Comparison of ENCODE assay signal across 10 cellular contexts in genomic region chr7:130884437-130885417, GRCh38.
A peak's percentile ranks its signal among the peaks of the same experiment; 100 is the strongest.
DNase-seq lines count a peak whose midpoint lies in the region; ATAC-seq and TF ChIP-seq lines count a peak whose summit lies in the region.
"Had no signal": no experiment of that assay in that cellular context is flagged by ENCODE, and none has a peak within 500 bp of the region (broad histone marks: within the 10 kb centered on the region; RNA-seq: fewer than 3 reads in every experiment).

No MANE protein-coding gene starts in this region.

- no peak overlapping the region for H3K4ac ChIP-seq in trophoblast cell (ENCODE audit: low read depth, low read length)

- intact Hi-C loops in Panc1 (cut with micrococcal nuclease; ENCODE audit: unreplicated experiment): no loop called here

- peak; percentile 7; the same call in 1 of the 2 replicates for ATAC-seq in Panc1

- no peak for TF ChIP-seq CTCF in Panc1 (IDR thresholded peaks at IDR 0.05)
- TF ChIP-seq CTCF in epithelial cell of esophagus (IDR thresholded peaks at IDR 0.05; ENCODE audit: insufficient read depth, low read depth, low read length, missing control alignments): no peak

- TF ChIP-seq POLR2A in GM18526 (IDR thresholded peaks at IDR 0.05; ENCODE audit: extremely low read depth, insufficient read length): peak; percentile 20

- no peak overlapping the region for H2AK5ac ChIP-seq in trophoblast cell (ENCODE audit: low read length)

- in situ Hi-C loops in Panc1 (cut with HindIII; ENCODE audit: low pct_unique_long_range_greater_than_20kb, low sequenced_read_pairs): no loop called here

- H2BK5ac ChIP-seq in trophoblast cell (ENCODE audit: low read depth, low read length, poor library complexity): no peak overlapping the region

- no peak overlapping the region for H2BK12ac ChIP-seq in trophoblast cell (ENCODE audit: low read length)

- BruUV-seq in Panc1 (replicated peaks; lab: Mats Ljungman, UMichigan): no TSS peak

- no peak overlapping the region for H4K8ac ChIP-seq in trophoblast cell (ENCODE audit: low read depth, low read length)

- H2BK120ac ChIP-seq in trophoblast cell (ENCODE audit: insufficient read depth, low read length, poor library complexity): no peak overlapping the region

- peaks cover 14% of the 10 kb centered on the region for H3K79me1 ChIP-seq in trophoblast cell (ENCODE audit: low read length)

- H3K4me1 ChIP-seq in Panc1 (ENCODE audit: control insufficient read depth, insufficient read depth, low read length) (peaks cover 96% of the 10 kb centered on the region), trophoblast cell (ENCODE audit: control insufficient read depth in 1 of 2, insufficient read depth in 2 of 2, low read length in 2 of 2) (peaks cover 27 to 28% of the 10 kb centered on the region in 2 experiments)

- DNase-seq in Panc1 (ENCODE audit: low read depth, low spot score): peak; percentile 58
- DNase-seq in epithelial cell of esophagus (ENCODE audit: low read depth): peak; percentile 89
- peak; percentile 85 to 91 for DNase-seq in trophoblast cell
- DNase-seq in SKM-1 treated with dmso at 0.1 percent for 144 hours (lab: John Stamatoyannopoulos, UW; ENCODE audit: unreplicated experiment): no peak
- DNase-seq in MV-4-11 (lab: John Stamatoyannopoulos, UW): no peak
- no peak for DNase-seq in NCI-H2081 treated with DMSO at 0.1 percent for 48 hours (lab: John Stamatoyannopoulos, UW)
- no peak for DNase-seq in globus pallidus (ENCODE audit: low spot score)
- DNase-seq: activated CD4-positive, CD25-positive, alpha-beta regulatory T cell; stimulated activated CD4-positive, alpha-beta T cell treated with anti-CD3 and anti-CD28 coated beads, Interleukin-4, amount 100 ng/mL, for 4 hours had no signal

- POLR2A ChIA-PET in Panc1 (lab: Charles Lee): interaction anchor here (0.6 to 1.0 kb wide), 2 partner anchors 10 to 57 kb away, joined by 6 to 8 read pairs; no protein-coding TSS in a partner anchor

- no peak overlapping the region for H3K9ac ChIP-seq in trophoblast cell (ENCODE audit: low read length)

- H2AFZ ChIP-seq in trophoblast cell (ENCODE audit: insufficient read depth, low read length, poor library complexity): no peak overlapping the region

- WGBS in trophoblast cell (ENCODE audit: extremely low coverage, insufficient coverage, insufficient read length): no CpG with 5 or more reads among the region's 21 CpGs

- H3K4me3 ChIP-seq in Panc1 (ENCODE audit: low read depth in 2 of 2, low read length in 2 of 2): no peak overlapping the region
- no peak overlapping the region for H3K4me3 ChIP-seq in epithelial cell of esophagus (ENCODE audit: low read length)
- no peak overlapping the region for H3K4me3 ChIP-seq in trophoblast cell (ENCODE audit: low read depth, low read length)

- H4K12ac ChIP-seq in trophoblast cell (ENCODE audit: low read depth, low read length): no peak overlapping the region

- H3K36me3 ChIP-seq in Panc1 (ENCODE audit: control insufficient read depth, insufficient read depth, low read length) (peaks cover 15% of the 10 kb centered on the region), trophoblast cell (ENCODE audit: control insufficient read depth in 1 of 2, insufficient read depth in 2 of 2, low read length in 2 of 2) (no peaks in the 10 kb centered on the region)

- H4K91ac ChIP-seq in trophoblast cell (ENCODE audit: low read depth, low read length): no peak overlapping the region

- no peaks in the 10 kb centered on the region for H3K9me3 ChIP-seq in Panc1 (ENCODE audit: control insufficient read depth, insufficient read depth, low read depth, low read length)
- no peaks in the 10 kb centered on the region for H3K9me3 ChIP-seq in trophoblast cell (ENCODE audit: insufficient read depth, low read depth, low read length)

- no peak overlapping the region for H3K4me2 ChIP-seq in trophoblast cell (ENCODE audit: low read length)

- no peak overlapping the region for H3K14ac ChIP-seq in trophoblast cell (ENCODE audit: low read length)

- no peaks in the 10 kb centered on the region for H3K79me2 ChIP-seq in trophoblast cell (ENCODE audit: control insufficient read depth, insufficient read depth, low read length, poor library complexity)

- no peak overlapping the region for H3K23ac ChIP-seq in trophoblast cell (ENCODE audit: low read length)

- H3K18ac ChIP-seq in trophoblast cell (ENCODE audit: low read length): no peak overlapping the region

- H3K27ac ChIP-seq in Panc1 (ENCODE audit: low read length) (peak overlapping the region; percentile 99), trophoblast cell (ENCODE audit: low read depth, low read length) (peak overlapping the region; percentile 21)

- CTCF ChIA-PET in Panc1 (lab: Charles Lee): interaction anchor here (0.6 kb wide), 1 partner anchor 424 kb away, joined by 4 read pairs; no protein-coding TSS in a partner anchor

- H3K27me3 ChIP-seq in Panc1 (ENCODE audit: control insufficient read depth, insufficient read depth, low read length) (no peaks in the 10 kb centered on the region), trophoblast cell (ENCODE audit: insufficient read depth, low read length) (no peaks in the 10 kb centered on the region)

Comparison
In these comparisons a context has a peak if more than half of its experiments do, and no peak if none do; other contexts are left out.
1. DNase-seq: peak in Panc1 (single experiment), epithelial cell of esophagus (single experiment) and trophoblast cell (2 of 2); none in SKM-1 treated with dmso at 0.1 percent for 144 hours (single experiment), MV-4-11 (single experiment), NCI-H2081 treated with DMSO at 0.1 percent for 48 hours (single experiment) and globus pallidus (single experiment).